ENCODE assay signal across 2 cellular contexts in the genomic region with DNA sequence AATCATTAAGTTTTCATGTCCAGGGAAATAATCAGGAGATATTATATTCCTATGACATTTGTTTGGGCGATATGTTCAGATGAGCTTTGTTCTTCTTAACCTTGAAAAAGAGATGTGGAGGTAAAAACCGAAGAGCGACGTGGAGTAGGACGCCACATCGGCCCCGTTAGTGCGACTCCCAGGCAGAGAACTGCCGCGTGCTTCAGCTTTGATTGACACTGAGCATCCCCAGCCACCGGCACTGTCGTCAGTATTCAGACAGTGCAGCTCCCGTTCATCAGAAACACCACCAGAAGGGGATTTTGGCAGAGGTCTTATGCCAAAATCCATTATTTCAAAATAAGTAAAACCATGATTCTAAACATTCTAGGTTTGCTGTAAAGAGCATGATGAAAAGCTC.
TF ChIP-seq lines count a peak whose summit lies in the region.

No MANE protein-coding gene starts in this region.

TF ChIP-seq in K562, 482 proteins besides CTCF, POLR2A, EP300 and RAD21 (continued from another document):
- TF ChIP-seq MEIS2 (IDR thresholded peaks at IDR 0.05; ENCODE audit: partially characterized antibody) = no peak
- TF ChIP-seq, protein P1, sequence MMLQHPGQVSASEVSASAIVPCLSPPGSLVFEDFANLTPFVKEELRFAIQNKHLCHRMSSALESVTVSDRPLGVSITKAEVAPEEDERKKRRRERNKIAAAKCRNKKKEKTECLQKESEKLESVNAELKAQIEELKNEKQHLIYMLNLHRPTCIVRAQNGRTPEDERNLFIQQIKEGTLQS (IDR thresholded peaks at IDR 0.05) = no peak
- TF ChIP-seq, protein P1 (CRISPR knock-in tag; conservative IDR thresholded peaks at IDR 0.05) = no peak

TF ChIP-seq in neural cell, 6 proteins besides CTCF, POLR2A, EP300 and RAD21:
- TF ChIP-seq, protein P2, sequence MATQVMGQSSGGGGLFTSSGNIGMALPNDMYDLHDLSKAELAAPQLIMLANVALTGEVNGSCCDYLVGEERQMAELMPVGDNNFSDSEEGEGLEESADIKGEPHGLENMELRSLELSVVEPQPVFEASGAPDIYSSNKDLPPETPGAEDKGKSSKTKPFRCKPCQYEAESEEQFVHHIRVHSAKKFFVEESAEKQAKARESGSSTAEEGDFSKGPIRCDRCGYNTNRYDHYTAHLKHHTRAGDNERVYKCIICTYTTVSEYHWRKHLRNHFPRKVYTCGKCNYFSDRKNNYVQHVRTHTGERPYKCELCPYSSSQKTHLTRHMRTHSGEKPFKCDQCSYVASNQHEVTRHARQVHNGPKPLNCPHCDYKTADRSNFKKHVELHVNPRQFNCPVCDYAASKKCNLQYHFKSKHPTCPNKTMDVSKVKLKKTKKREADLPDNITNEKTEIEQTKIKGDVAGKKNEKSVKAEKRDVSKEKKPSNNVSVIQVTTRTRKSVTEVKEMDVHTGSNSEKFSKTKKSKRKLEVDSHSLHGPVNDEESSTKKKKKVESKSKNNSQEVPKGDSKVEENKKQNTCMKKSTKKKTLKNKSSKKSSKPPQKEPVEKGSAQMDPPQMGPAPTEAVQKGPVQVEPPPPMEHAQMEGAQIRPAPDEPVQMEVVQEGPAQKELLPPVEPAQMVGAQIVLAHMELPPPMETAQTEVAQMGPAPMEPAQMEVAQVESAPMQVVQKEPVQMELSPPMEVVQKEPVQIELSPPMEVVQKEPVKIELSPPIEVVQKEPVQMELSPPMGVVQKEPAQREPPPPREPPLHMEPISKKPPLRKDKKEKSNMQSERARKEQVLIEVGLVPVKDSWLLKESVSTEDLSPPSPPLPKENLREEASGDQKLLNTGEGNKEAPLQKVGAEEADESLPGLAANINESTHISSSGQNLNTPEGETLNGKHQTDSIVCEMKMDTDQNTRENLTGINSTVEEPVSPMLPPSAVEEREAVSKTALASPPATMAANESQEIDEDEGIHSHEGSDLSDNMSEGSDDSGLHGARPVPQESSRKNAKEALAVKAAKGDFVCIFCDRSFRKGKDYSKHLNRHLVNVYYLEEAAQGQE (IDR thresholded peaks at IDR 0.05; ENCODE audit: borderline replicate concordance) = no peak
- TF ChIP-seq SMC3 (conservative IDR thresholded peaks at IDR 0.05; ENCODE audit: poor library complexity) (no peak), EZH2 (IDR thresholded peaks at IDR 0.05; ENCODE audit: borderline replicate concordance, insufficient read depth, low read length, poor library complexity, severe bottlenecking) (no peak), TAF1 (IDR thresholded peaks at IDR 0.05; ENCODE audit: low read depth) (no peak), POLR2AphosphoS5 (IDR thresholded peaks at IDR 0.05) (no peak), MXI1 (conservative IDR thresholded peaks at IDR 0.05; ENCODE audit: poor library complexity, severe bottlenecking) (no peak)
